Comparison of ENCODE assay signal across 21 cellular contexts in genomic region chr12:89385965-89386537, GRCh38. TPM values are rescaled to one million over a fixed set of nuclear protein-coding genes. Genes with fewer than 3 reads are reported as not detected.
DNase-seq lines count a peak whose midpoint lies in the region; ATAC-seq and TF ChIP-seq lines count a peak whose summit lies in the region.
"Had no signal": no experiment of that assay in that cellular context is flagged by ENCODE, and none has a peak within 500 bp of the region (broad histone marks: within the 10 kb centered on the region; RNA-seq: fewer than 3 reads in every experiment).

No MANE protein-coding gene starts in this region.

- peak overlapping the region; percentile 84 for H3K27ac ChIP-seq in RWPE2 (ENCODE audit: poor library complexity, severe bottlenecking)
- H3K27ac ChIP-seq: brain microvascular endothelial cell had no signal

- no peak for ATAC-seq in RWPE2 (ENCODE audit: low read depth)
- ATAC-seq in GM19467 (IDR thresholded peaks at IDR 0.05; ENCODE audit: unreplicated experiment), result no peak
- ATAC-seq in GM19455 (IDR thresholded peaks at IDR 0.05; ENCODE audit: unreplicated experiment), result no peak
- ATAC-seq: activated naive CD8-positive, alpha-beta T cell treated with anti-CD3 and anti-CD28 coated beads, Interleukin-2, amount 50 U/mL, for 24 hours; GM12878; PC-3; T-cell had no signal

- H3K36me3 ChIP-seq in Caco-2 (ENCODE audit: control insufficient read depth, insufficient read depth, low read length) (no peaks in the 10 kb centered on the region), RWPE2 (ENCODE audit: low read depth) (no peaks in the 10 kb centered on the region)
- H3K36me3 ChIP-seq: brain microvascular endothelial cell, HAP-1 had no signal

- H3K4me3 ChIP-seq in Caco-2 (ENCODE audit: low read depth, low read length), result no peak overlapping the region
- no peak overlapping the region for H3K4me3 ChIP-seq in RWPE2 (ENCODE audit: severe bottlenecking)
- H3K4me3 ChIP-seq: GM12878, HAP-1 had no signal

- BruUV-seq in Caco-2 (replicated peaks; lab: Mats Ljungman, UMichigan), result no TSS peak

- H3K27me3 ChIP-seq in Caco-2 (replicated peaks; ENCODE audit: control insufficient read depth, insufficient read depth, low read length) (no peaks in the 10 kb centered on the region), RWPE2 (ENCODE audit: insufficient read depth, poor library complexity, severe bottlenecking) (no peaks in the 10 kb centered on the region)
- H3K27me3 ChIP-seq: brain microvascular endothelial cell had no signal

- DNase-seq in Caco-2 (no peak), RWPE2 (ENCODE audit: low spot score) (no peak), kidney tubule cell (ENCODE audit: low spot score) (peak; percentile 32), nephron progenitor cell (no peak), T-helper 9 cell (no peak), NCI-H1105 (lab: John Stamatoyannopoulos, UW) (no peak)
- DNase-seq: activated CD4-positive, alpha-beta T cell treated with anti-CD3 and anti-CD28 coated beads, Interleukin-2, amount 50 U/mL, for 1 hour; activated naive CD8-positive, alpha-beta T cell treated with anti-CD3 and anti-CD28 coated beads, Interleukin-2, amount 50 U/mL, for 24 hours; brain microvascular endothelial cell; cortex of kidney; head of caudate nucleus; NCI-H1436 treated with DMSO at 0.1 percent for 48 hours; PC-3; stimulated activated CD4-positive, alpha-beta T cell treated with anti-CD3 and anti-CD28 coated beads, Interleukin-2, amount 100 ng/mL, for 24 hours; stimulated activated naive CD4-positive, alpha-beta T cell; T-cell had no signal

- H3K9me3 ChIP-seq in Caco-2, result no peaks in the 10 kb centered on the region
- H3K9me3 ChIP-seq in RWPE2 (ENCODE audit: severe bottlenecking), result no peaks in the 10 kb centered on the region
- H3K9me3 ChIP-seq: HAP-1 had no signal

- H3K4me3 Mint-ChIP-seq in Caco-2 (ENCODE audit: unreplicated experiment) (no peak overlapping the region), nephron progenitor cell (no peak overlapping the region)
- H3K4me3 Mint-ChIP-seq: activated naive CD8-positive, alpha-beta T cell treated with anti-CD3 and anti-CD28 coated beads, Interleukin-2, amount 50 U/mL, for 24 hours; CD14-positive monocyte; T-cell had no signal

- H3K36me3 Mint-ChIP-seq in Caco-2 (ENCODE audit: insufficient read depth, unreplicated experiment) (no peaks in the 10 kb centered on the region), nephron progenitor cell (ENCODE audit: low read depth) (no peaks in the 10 kb centered on the region)
- H3K36me3 Mint-ChIP-seq: CD14-positive monocyte, T-cell had no signal

- peaks cover 62% of the 10 kb centered on the region for H3K4me1 Mint-ChIP-seq in Caco-2 (ENCODE audit: low read depth, unreplicated experiment)
- H3K4me1 Mint-ChIP-seq in nephron progenitor cell, result peaks cover 66% of the 10 kb centered on the region

- TF ChIP-seq CTCF in Caco-2 (IDR thresholded peaks at IDR 0.05; ENCODE audit: insufficient read depth in 1 of 2, low read depth in 1 of 2, low read length in 1 of 2, severe bottlenecking in 1 of 2, unreplicated experiment in 1 of 2) (no peak), RWPE2 (IDR thresholded peaks at IDR 0.05; ENCODE audit: poor library complexity, severe bottlenecking) (no peak), nephron progenitor cell (IDR thresholded peaks at IDR 0.05) (no peak)

- H3K27me3 Mint-ChIP-seq in Caco-2 (ENCODE audit: insufficient read depth, unreplicated experiment) (no peaks in the 10 kb centered on the region), nephron progenitor cell (ENCODE audit: low read depth, poor library complexity) (peaks cover 12% of the 10 kb centered on the region)
- H3K27me3 Mint-ChIP-seq: T-cell had no signal

- CTCF ChIA-PET in Caco-2 (lab: Charles Lee), result no interaction called here

- peaks cover 79% of the 10 kb centered on the region for H3K4me1 ChIP-seq in Caco-2
- H3K4me1 ChIP-seq in RWPE2 (ENCODE audit: insufficient read depth, poor library complexity, severe bottlenecking), result peaks cover 46% of the 10 kb centered on the region
- H3K4me1 ChIP-seq: HAP-1 had no signal

- H3K27ac Mint-ChIP-seq in Caco-2 (ENCODE audit: unreplicated experiment) (peak overlapping the region; percentile 31), nephron progenitor cell (peak overlapping the region; percentile 88)
- H3K27ac Mint-ChIP-seq: activated naive CD8-positive, alpha-beta T cell treated with anti-CD3 and anti-CD28 coated beads, Interleukin-2, amount 50 U/mL, for 24 hours; T-cell had no signal

- POLR2A ChIA-PET in Caco-2 (lab: Charles Lee), result interaction anchor here (4.7 kb wide), 1 partner anchor 32 kb away, joined by 23 read pairs; the partner anchor contains the start of gene DUSP6

- no peaks in the 10 kb centered on the region for H3K9me3 Mint-ChIP-seq in Caco-2 (ENCODE audit: unreplicated experiment)
- no peaks in the 10 kb centered on the region for H3K9me3 Mint-ChIP-seq in nephron progenitor cell
- H3K9me3 Mint-ChIP-seq: activated naive CD8-positive, alpha-beta T cell treated with anti-CD3 and anti-CD28 coated beads, Interleukin-2, amount 50 U/mL, for 24 hours; CD14-positive monocyte; T-cell had no signal

- intact Hi-C loops in Caco-2 (cut with micrococcal nuclease; ENCODE audit: unreplicated experiment), result no loop called here

RNA-seq across cellular contexts. Expression of gene DUSP6, which starts 33.8 kb away (rescaled TPM):
- 22.4 and 30.8 TPM in 2 replicates for total RNA-seq in Caco-2 (2022)
